Comparison of ENCODE assay signal across 23 cellular contexts in genomic region chr5:1292846-1293415, GRCh38. TPM values are rescaled to one million over a fixed set of nuclear protein-coding genes. Genes with fewer than 3 reads are reported as not detected.
DNase-seq lines count a peak whose midpoint lies in the region; ATAC-seq and TF ChIP-seq lines count a peak whose summit lies in the region.
"Had no signal": no experiment of that assay in that cellular context is flagged by ENCODE, and none has a peak within 500 bp of the region (broad histone marks: within the 10 kb centered on the region; RNA-seq: fewer than 3 reads in every experiment).

No MANE protein-coding gene starts in this region.

- intact Hi-C loops in activated naive CD4-positive, alpha-beta T cell treated with anti-CD3 and anti-CD28 coated beads for 36 hours (cut with micrococcal nuclease), result no loop called here

- peaks cover 18% of the 10 kb centered on the region for H3K4me1 Mint-ChIP-seq in activated naive CD4-positive, alpha-beta T cell treated with anti-CD3 and anti-CD28 coated beads for 36 hours (ENCODE audit: low read depth)
- peaks cover 3% of the 10 kb centered on the region for H3K4me1 Mint-ChIP-seq in activated naive CD8-positive, alpha-beta T cell treated with anti-CD3 and anti-CD28 coated beads, Interleukin-2, amount 50 U/mL, for 24 hours
- H3K4me1 Mint-ChIP-seq in osteocyte (ENCODE audit: unreplicated experiment), result no peaks in the 10 kb centered on the region

- CTCF ChIA-PET in activated naive CD4-positive, alpha-beta T cell treated with anti-CD3 and anti-CD28 coated beads for 36 hours (lab: Charles Lee), result no interaction called here

- H3K9me3 Mint-ChIP-seq in activated naive CD4-positive, alpha-beta T cell treated with anti-CD3 and anti-CD28 coated beads for 36 hours, result peaks cover 4% of the 10 kb centered on the region
- no peaks in the 10 kb centered on the region for H3K9me3 Mint-ChIP-seq in activated naive CD8-positive, alpha-beta T cell treated with anti-CD3 and anti-CD28 coated beads, Interleukin-2, amount 50 U/mL, for 24 hours
- H3K9me3 Mint-ChIP-seq in osteocyte (ENCODE audit: unreplicated experiment), result peaks cover 8% of the 10 kb centered on the region

- no peak for TF ChIP-seq CTCF in osteocyte (IDR thresholded peaks at IDR 0.05)

- H3K27ac Mint-ChIP-seq in activated naive CD4-positive, alpha-beta T cell treated with anti-CD3 and anti-CD28 coated beads for 36 hours, result no peak overlapping the region
- no peak overlapping the region for H3K27ac Mint-ChIP-seq in activated naive CD8-positive, alpha-beta T cell treated with anti-CD3 and anti-CD28 coated beads, Interleukin-2, amount 50 U/mL, for 24 hours
- H3K27ac Mint-ChIP-seq in osteocyte (ENCODE audit: unreplicated experiment), result no peak overlapping the region
- H3K27ac Mint-ChIP-seq: memory B cell; naive B cell; stimulated activated naive CD8-positive, alpha-beta T cell treated with anti-CD3 and anti-CD28 coated beads, Interleukin-15, amount 100 ng/mL, for 72 hours had no signal

- ATAC-seq in activated naive CD8-positive, alpha-beta T cell treated with anti-CD3 and anti-CD28 coated beads, Interleukin-2, amount 50 U/mL, for 24 hours, result no peak
- no peak for ATAC-seq in GM21367 (IDR thresholded peaks at IDR 0.05; ENCODE audit: unreplicated experiment)

- no peak for DNase-seq in activated naive CD4-positive, alpha-beta T cell treated with anti-CD3 and anti-CD28 coated beads for 36 hours
- no peak for DNase-seq in activated naive CD4-positive, alpha-beta T cell treated with Interleukin-2 at 50 U/mL for 16 hours
- peak; percentile 32 for DNase-seq in HCEC 1CT
- no peak for DNase-seq in activated naive CD8-positive, alpha-beta T cell treated with anti-CD3 and anti-CD28 coated beads, Interleukin-2, amount 50 U/mL, for 24 hours
- DNase-seq in osteocyte (ENCODE audit: extremely low spot score, unreplicated experiment), result peak; percentile 81
- no peak for DNase-seq in AG08395 (ENCODE audit: low spot score)
- DNase-seq in AML-193 (lab: John Stamatoyannopoulos, UW), result no peak
- DNase-seq: activated CD4-positive, alpha-beta T cell treated with anti-CD3 and anti-CD28 coated beads for 4 hours; amygdala; GF-D8; kidney glomerular epithelial cell; naive B cell; NCI-H1930; NCI-H345; NK-92 treated with Interleukin-12 subunit alpha and Interleukin-12 subunit beta, amount 100 ng/mL, for 24 hours; stimulated activated CD4-positive, alpha-beta T cell treated with anti-CD3 and anti-CD28 coated beads, Interleukin-2, amount 100 ng/mL, for 24 hours; T1000; transverse colon had no signal

- peaks cover 20% of the 10 kb centered on the region for H3K36me3 Mint-ChIP-seq in activated naive CD4-positive, alpha-beta T cell treated with anti-CD3 and anti-CD28 coated beads for 36 hours (ENCODE audit: low read depth)
- H3K36me3 Mint-ChIP-seq in activated naive CD8-positive, alpha-beta T cell treated with anti-CD3 and anti-CD28 coated beads, Interleukin-2, amount 50 U/mL, for 24 hours (ENCODE audit: low read depth), result peaks cover 4% of the 10 kb centered on the region
- H3K36me3 Mint-ChIP-seq in osteocyte (ENCODE audit: unreplicated experiment), result no peaks in the 10 kb centered on the region

- H3K4me3 Mint-ChIP-seq in activated naive CD4-positive, alpha-beta T cell treated with anti-CD3 and anti-CD28 coated beads for 36 hours, result peak overlapping the region; percentile 21
- peak overlapping the region; percentile 21 for H3K4me3 Mint-ChIP-seq in activated naive CD8-positive, alpha-beta T cell treated with anti-CD3 and anti-CD28 coated beads, Interleukin-2, amount 50 U/mL, for 24 hours
- no peak overlapping the region for H3K4me3 Mint-ChIP-seq in osteocyte (ENCODE audit: unreplicated experiment)

- H3K27me3 Mint-ChIP-seq in activated naive CD4-positive, alpha-beta T cell treated with anti-CD3 and anti-CD28 coated beads for 36 hours (ENCODE audit: low read depth), result no peaks in the 10 kb centered on the region
- no peaks in the 10 kb centered on the region for H3K27me3 Mint-ChIP-seq in activated naive CD8-positive, alpha-beta T cell treated with anti-CD3 and anti-CD28 coated beads, Interleukin-2, amount 50 U/mL, for 24 hours
- H3K27me3 Mint-ChIP-seq in osteocyte (ENCODE audit: unreplicated experiment), result peaks cover 32% of the 10 kb centered on the region

RNA-seq across cellular contexts. Expression of gene TERT, which starts 1.9 kb away (rescaled TPM):
- total RNA-seq in activated naive CD4-positive, alpha-beta T cell treated with anti-CD3 and anti-CD28 coated beads for 36 hours, result 10 to 100 TPM; 10.1 to 13.1 TPM
- not detected in 2 replicates for total RNA-seq in osteocyte
- total RNA-seq: cardiac septum, frontal cortex, transverse colon had no signal

RNA-seq across cellular contexts. Expression of gene CLPTM1L, which starts 52.0 kb away (rescaled TPM):
- total RNA-seq in activated naive CD4-positive, alpha-beta T cell treated with anti-CD3 and anti-CD28 coated beads for 36 hours, result 10 to 100 TPM; 48.0 to 48.5 TPM
- total RNA-seq in osteocyte, result 88.0 and 93.1 TPM in 2 replicates

Comparison
In these comparisons a context has a peak if more than half of its experiments do, and no peak if none do; other contexts are left out.
1. DNase-seq: peak in HCEC 1CT (single experiment) and osteocyte (single experiment); none in activated naive CD4-positive, alpha-beta T cell treated with anti-CD3 and anti-CD28 coated beads for 36 hours (single experiment), activated naive CD4-positive, alpha-beta T cell treated with Interleukin-2 at 50 U/mL for 16 hours (single experiment), activated naive CD8-positive, alpha-beta T cell treated with anti-CD3 and anti-CD28 coated beads, Interleukin-2, amount 50 U/mL, for 24 hours (single experiment), AG08395 (single experiment) and AML-193 (0 of 2).
2. RNA of gene TERT, which starts 1.9 kb away (total RNA-seq): 10.1 to 13.1 TPM in activated naive CD4-positive, alpha-beta T cell treated with anti-CD3 and anti-CD28 coated beads for 36 hours; not detected in osteocyte; every median in the first group is over 10 times any median in the second.